18 cellular contexts compared by ENCODE assay signal in genomic region chr21:38082936-38083335, GRCh38.
"Had no signal": no experiment of that assay in that cellular context is flagged by ENCODE, and none has a peak within 500 bp of the region (broad histone marks: within the 10 kb centered on the region; RNA-seq: fewer than 3 reads in every experiment).

No MANE protein-coding gene starts in this region.

- H3K27ac ChIP-seq: brain microvascular endothelial cell, coronary artery, tibial nerve had no signal

- DNase-seq: activated B cell treated with CpG ODN at 0.5 μM for 24 hours; activated CD4-positive, alpha-beta T cell treated with anti-CD3 and anti-CD28 coated beads for 4 hours; activated CD8-positive, alpha-beta memory T cell treated with anti-CD3 and anti-CD28 coated beads, Interleukin-2, amount 50 U/mL, for 4 hours; activated CD8-positive, alpha-beta T cell treated with anti-CD3 and anti-CD28 coated beads, Interleukin-2, amount 10 ng/mL, durations not matched to agents 7 days and 5 days; activated naive CD4-positive, alpha-beta T cell treated with anti-CD3 and anti-CD28 coated beads, Interleukin-2, amount 10 ng/mL, durations not matched to agents 7 days and 5 days; activated naive CD8-positive, alpha-beta T cell treated with anti-CD3 and anti-CD28 coated beads, Interleukin-2, amount 50 U/mL, for 24 hours; activated T-cell treated with anti-CD3 and anti-CD28 coated beads, Interleukin-2, amount 50 U/mL, for 4 hours; aorta; brain microvascular endothelial cell; immature natural killer cell; kidney glomerular epithelial cell; mesendoderm; posterior cingulate gyrus; retina; stimulated activated naive CD8-positive, alpha-beta T cell treated with anti-CD3 and anti-CD28 coated beads, Interleukin-15, Interleukin-2, amounts not matched to agents 100 U/mL and 50 U/mL, for 24 hours had no signal

- ATAC-seq: activated CD8-positive, alpha-beta T cell treated with anti-CD3 and anti-CD28 coated beads, Interleukin-2, amount 10 ng/mL, durations not matched to agents 7 days and 5 days; activated naive CD8-positive, alpha-beta T cell treated with anti-CD3 and anti-CD28 coated beads, Interleukin-2, amount 50 U/mL, for 24 hours; activated T-cell treated with anti-CD3 and anti-CD28 coated beads, Interleukin-2, amount 50 U/mL, for 4 hours; natural killer cell treated with Interleukin-12 subunit alpha and Interleukin-12 subunit beta and Interleukin-15 and Interleukin-18, amount 100 ng/mL, for 72 hours; stimulated activated naive CD8-positive, alpha-beta T cell treated with anti-CD3 and anti-CD28 coated beads, Interleukin-15, Interleukin-2, amounts not matched to agents 100 U/mL and 50 U/mL, for 24 hours had no signal
